ENCODE assay signal across 9 cellular contexts in the genomic region with DNA sequence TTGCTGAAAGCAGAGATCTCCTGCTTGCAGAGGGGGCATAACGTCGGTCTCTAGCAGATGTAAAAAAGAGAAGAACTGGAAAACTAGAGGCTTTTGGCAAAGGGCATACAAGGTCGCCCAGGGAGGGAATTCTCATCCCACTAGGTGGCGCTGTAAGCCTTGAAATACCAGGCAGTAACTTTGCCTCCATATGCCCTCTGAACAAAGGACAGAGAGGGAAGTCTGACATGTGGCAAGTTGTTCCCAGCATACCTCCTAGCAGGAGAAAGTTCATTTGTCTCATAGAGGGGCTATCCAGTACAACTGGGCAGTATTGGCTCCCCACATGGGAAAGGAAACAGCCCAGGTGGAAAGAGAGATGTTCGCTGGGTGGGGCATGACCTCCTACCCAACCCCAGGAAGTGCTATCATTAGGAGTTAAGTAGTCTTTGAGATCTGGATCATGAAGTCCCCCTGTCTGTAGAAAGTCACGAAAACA. TPM values are rescaled to one million over a fixed set of nuclear protein-coding genes. Genes with fewer than 3 reads are reported as not detected.
DNase-seq lines count a peak whose midpoint lies in the region; ATAC-seq, FAIRE-seq and TF ChIP-seq lines count a peak whose summit lies in the region.
"Had no signal": no experiment of that assay in that cellular context is flagged by ENCODE, and none has a peak within 500 bp of the region (broad histone marks: within the 10 kb centered on the region; RNA-seq: fewer than 3 reads in every experiment).

No MANE protein-coding gene starts in this region.

- H3K4me3 Mint-ChIP-seq in T-helper 17 cell = peak overlapping the region; percentile 60

- H3K4me2 ChIP-seq in DND-41 (ENCODE audit: insufficient read depth, low read length) = no peak overlapping the region

- H3K27ac Mint-ChIP-seq in T-helper 17 cell = peak overlapping the region; percentile 88

- peak; percentile 72 for DNase-seq in DND-41
- DNase-seq in T-helper 17 cell = peak; percentile 27 to 57 (median 35)
- peak; percentile 8 for DNase-seq in amniotic stem cell (lab: John Stamatoyannopoulos, UW)
- peak in 2 of 3 donors; percentile 45 to 73 for DNase-seq in mucosa of descending colon
- peak; percentile 38 for DNase-seq in urothelium cell line (ENCODE audit: low spot score)
- DNase-seq in midbrain (lab: John Stamatoyannopoulos, UW) = no peak

- no peaks in the 10 kb centered on the region; the same call in 1 of the 2 replicates for H3K79me2 ChIP-seq in DND-41 (ENCODE audit: insufficient read depth, low read length)

- H3K36me3 Mint-ChIP-seq in T-helper 17 cell (ENCODE audit: low read depth) = no peaks in the 10 kb centered on the region

- H2AFZ ChIP-seq in DND-41 (ENCODE audit: low read depth, low read length) = no peak overlapping the region

- H3K27ac ChIP-seq in DND-41 (ENCODE audit: low read length) = no peak overlapping the region
- H3K27ac ChIP-seq: tibial artery had no signal

- H3K36me3 ChIP-seq in DND-41 (ENCODE audit: insufficient read depth, low read length) = peaks cover 46% of the 10 kb centered on the region
- peaks cover 8% of the 10 kb centered on the region for H3K36me3 ChIP-seq in mucosa of descending colon (ENCODE audit: low read depth)

- H3K9ac ChIP-seq in DND-41 (ENCODE audit: low read depth, low read length) = no peak overlapping the region

- H3K4me1 Mint-ChIP-seq in T-helper 17 cell = peaks cover 4% of the 10 kb centered on the region

- no peak for TF ChIP-seq POLR2A in GM18505 (IDR thresholded peaks at IDR 0.05; ENCODE audit: borderline replicate concordance, extremely low read depth, insufficient read depth, insufficient read length)

- intact Hi-C loops in mucosa of descending colon (cut with DNase I, micrococcal nuclease) = no loop called here

- H3K9me3 ChIP-seq in DND-41 (ENCODE audit: insufficient read depth, low read length, severe bottlenecking) (peaks cover 73% of the 10 kb centered on the region), T-helper 17 cell (ENCODE audit: control insufficient read depth, low read length, poor library complexity, severe bottlenecking) (peaks cover 3% of the 10 kb centered on the region), mucosa of descending colon (peaks cover 51% of the 10 kb centered on the region)

- H3K4me1 ChIP-seq in DND-41 (ENCODE audit: insufficient read depth, low read length) (no peaks in the 10 kb centered on the region), mucosa of descending colon (ENCODE audit: low read depth) (no peaks in the 10 kb centered on the region)
- H3K4me1 ChIP-seq: tibial artery had no signal

- peak; percentile 48 for FAIRE-seq in urothelium cell line (lab: Jason Lieb, UNC)

- H3K27me3 Mint-ChIP-seq in T-helper 17 cell = no peaks in the 10 kb centered on the region

- ATAC-seq in DND-41 (ENCODE audit: insufficient read depth, low read depth) = peak; percentile 57
- ATAC-seq in HG02759 (IDR thresholded peaks at IDR 0.05; ENCODE audit: unreplicated experiment) = peak; percentile 46
- peak; percentile 60 for ATAC-seq in T-helper 17 cell
- ATAC-seq in mucosa of descending colon = peak; percentile 78
- ATAC-seq in GM18505 (IDR thresholded peaks at IDR 0.05; ENCODE audit: unreplicated experiment) = no peak

- H3K4me3 ChIP-seq in DND-41 (ENCODE audit: low read depth in 1 of 2, low read length in 2 of 2) = no peak overlapping the region
- no peak overlapping the region for H3K4me3 ChIP-seq in mucosa of descending colon
- H3K4me3 ChIP-seq: tibial artery had no signal

- no peaks in the 10 kb centered on the region for H3K27me3 ChIP-seq in DND-41 (ENCODE audit: insufficient read depth, low read length, poor library complexity)
- H3K27me3 ChIP-seq: tibial artery had no signal

- TF ChIP-seq CTCF in DND-41 (IDR thresholded peaks at IDR 0.05; ENCODE audit: borderline replicate concordance, extremely low read depth, low read length, poor library complexity, severe bottlenecking) (peak; percentile 78), mucosa of descending colon (IDR thresholded peaks at IDR 0.05) (peak; percentile 30)

- no peaks in the 10 kb centered on the region for H4K20me1 ChIP-seq in DND-41 (ENCODE audit: insufficient read depth, low read length)

RNA-seq across cellular contexts. Expression of a gene that starts 40.0 kb away (rescaled TPM):
- total RNA-seq in T-helper 17 cell = 100 to 1,000 TPM; 417 to 460 TPM
- 10 to 100 TPM; 30.3 to 55.7 (median 55.1) TPM for total RNA-seq in mucosa of descending colon

Comparison
In these comparisons a context has a peak if more than half of its experiments do, and no peak if none do; other contexts are left out.
1. RNA of a gene that starts 40.0 kb away (total RNA-seq): 417 to 460 TPM in T-helper 17 cell; 30.3 to 55.7 TPM in mucosa of descending colon; every median in the first group is over 4 times any median in the second.